Comparison of ENCODE assay signal across 1 cellular context in the genomic region with DNA sequence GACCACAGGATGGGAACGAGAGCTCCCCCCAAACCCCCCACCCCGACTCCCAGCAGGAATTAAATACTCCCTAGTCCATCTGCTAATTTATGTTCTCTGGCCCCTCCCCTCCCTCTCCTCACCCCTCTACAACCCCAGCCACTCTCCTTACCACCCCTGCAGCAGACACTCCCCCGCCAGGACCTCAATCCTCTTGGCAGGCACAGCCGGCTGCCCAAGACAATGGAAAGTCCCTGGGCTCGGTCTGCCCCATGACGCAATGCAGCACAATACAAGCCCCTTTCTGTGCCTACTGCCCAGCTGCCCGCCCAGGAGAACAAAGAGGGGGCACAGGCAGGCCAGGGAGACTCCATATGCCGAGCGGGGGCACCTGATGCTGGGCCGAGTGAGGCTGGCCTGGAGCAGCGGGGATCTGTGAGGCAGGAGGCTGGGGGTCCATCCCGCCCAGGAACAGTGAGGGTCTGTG.
A peak's percentile ranks its signal among the peaks of the same experiment; 100 is the strongest.
TF ChIP-seq lines count a peak whose summit lies in the region.

No MANE protein-coding gene starts in this region.

TF ChIP-seq in HepG2, 621 proteins besides CTCF, POLR2A, EP300 and RAD21 (continued from another document):
- TF ChIP-seq, protein P1, sequence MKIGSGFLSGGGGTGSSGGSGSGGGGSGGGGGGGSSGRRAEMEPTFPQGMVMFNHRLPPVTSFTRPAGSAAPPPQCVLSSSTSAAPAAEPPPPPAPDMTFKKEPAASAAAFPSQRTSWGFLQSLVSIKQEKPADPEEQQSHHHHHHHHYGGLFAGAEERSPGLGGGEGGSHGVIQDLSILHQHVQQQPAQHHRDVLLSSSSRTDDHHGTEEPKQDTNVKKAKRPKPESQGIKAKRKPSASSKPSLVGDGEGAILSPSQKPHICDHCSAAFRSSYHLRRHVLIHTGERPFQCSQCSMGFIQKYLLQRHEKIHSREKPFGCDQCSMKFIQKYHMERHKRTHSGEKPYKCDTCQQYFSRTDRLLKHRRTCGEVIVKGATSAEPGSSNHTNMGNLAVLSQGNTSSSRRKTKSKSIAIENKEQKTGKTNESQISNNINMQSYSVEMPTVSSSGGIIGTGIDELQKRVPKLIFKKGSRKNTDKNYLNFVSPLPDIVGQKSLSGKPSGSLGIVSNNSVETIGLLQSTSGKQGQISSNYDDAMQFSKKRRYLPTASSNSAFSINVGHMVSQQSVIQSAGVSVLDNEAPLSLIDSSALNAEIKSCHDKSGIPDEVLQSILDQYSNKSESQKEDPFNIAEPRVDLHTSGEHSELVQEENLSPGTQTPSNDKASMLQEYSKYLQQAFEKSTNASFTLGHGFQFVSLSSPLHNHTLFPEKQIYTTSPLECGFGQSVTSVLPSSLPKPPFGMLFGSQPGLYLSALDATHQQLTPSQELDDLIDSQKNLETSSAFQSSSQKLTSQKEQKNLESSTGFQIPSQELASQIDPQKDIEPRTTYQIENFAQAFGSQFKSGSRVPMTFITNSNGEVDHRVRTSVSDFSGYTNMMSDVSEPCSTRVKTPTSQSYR (CRISPR knock-in tag; IDR thresholded peaks at IDR 0.05; ENCODE audit: borderline replicate concordance), result no peak
- TF ChIP-seq NONO (IDR thresholded peaks at IDR 0.05) (no peak), NONO (CRISPR knock-in tag; conservative IDR thresholded peaks at IDR 0.05) (no peak), ZNF264 (CRISPR knock-in tag; IDR thresholded peaks at IDR 0.05) (no peak), NR2C2 (CRISPR knock-in tag; IDR thresholded peaks at IDR 0.05; ENCODE audit: borderline replicate concordance) (no peak), ZSCAN12 (CRISPR knock-in tag; IDR thresholded peaks at IDR 0.05) (no peak), CEBPB (IDR thresholded peaks at IDR 0.05; ENCODE audit: borderline replicate concordance, low read depth, low read length) (peak; percentile 79; the same call in 1 of the 2 replicates), PCBP1 (IDR thresholded peaks at IDR 0.05; ENCODE audit: borderline replicate concordance, low read depth, low read length) (0 out of 2 replicates have a peak, but pooled peaks have one; percentile 68), HNRNPL (IDR thresholded peaks at IDR 0.05; ENCODE audit: low read depth, low read length) (peak; percentile 94), ATM (IDR thresholded peaks at IDR 0.05; ENCODE audit: borderline replicate concordance) (no peak), SUZ12 (IDR thresholded peaks at IDR 0.05; ENCODE audit: low read depth, low read length) (no peak), MLX (CRISPR knock-in tag; IDR thresholded peaks at IDR 0.05) (no peak), SOX13 (IDR thresholded peaks at IDR 0.05) (no peak), SOX13 (CRISPR knock-in tag; conservative IDR thresholded peaks at IDR 0.05 in 1 of 2, IDR thresholded peaks at IDR 0.05 in 1 of 2) (peak in 1 of 2 experiments; percentile 69; a peak in 2 of 4 replicates), ZNF691 (CRISPR knock-in tag; IDR thresholded peaks at IDR 0.05; ENCODE audit: borderline replicate concordance, low read depth) (no peak), ZGPAT (CRISPR knock-in tag; IDR thresholded peaks at IDR 0.05) (no peak), TIGD3 (CRISPR knock-in tag; IDR thresholded peaks at IDR 0.05; ENCODE audit: borderline replicate concordance) (no peak), ZNF232 (CRISPR knock-in tag; IDR thresholded peaks at IDR 0.05; ENCODE audit: borderline replicate concordance) (no peak), CHD4 (IDR thresholded peaks at IDR 0.05; ENCODE audit: borderline replicate concordance, low read length) (no peak), XRCC5 (optimal IDR thresholded peaks at IDR 0.05; ENCODE audit: low read length) (peak; percentile 2)
